Comparison of ENCODE assay signal across 1 cellular context in genomic region chr16:67158637-67159600, GRCh38.
A peak's percentile ranks its signal among the peaks of the same experiment; 100 is the strongest.
TF ChIP-seq lines count a peak whose summit lies in the region.

No MANE protein-coding gene starts in this region.

TF ChIP-seq in GM12878, 131 proteins besides CTCF, POLR2A, EP300 and RAD21 (continues in another document):
- TF ChIP-seq GABPA (IDR thresholded peaks at IDR 0.05; ENCODE audit: low read depth): no peak
- TF ChIP-seq USF1 (IDR thresholded peaks at IDR 0.05; ENCODE audit: borderline replicate concordance, extremely low read length, insufficient read depth, low read depth, low read length): no peak
- TF ChIP-seq YY1 (IDR thresholded peaks at IDR 0.05; ENCODE audit: low read depth, low read length): no peak
- TF ChIP-seq BCL11A (IDR thresholded peaks at IDR 0.05; ENCODE audit: low read depth, low read length): no peak
- TF ChIP-seq HDAC2 (IDR thresholded peaks at IDR 0.05): no peak
- TF ChIP-seq ZNF217 (IDR thresholded peaks at IDR 0.05): no peak
- no peak for TF ChIP-seq ZNF207 (IDR thresholded peaks at IDR 0.05; ENCODE audit: borderline replicate concordance)
- TF ChIP-seq KAT2A (conservative IDR thresholded peaks at IDR 0.05; ENCODE audit: control insufficient read depth, low read depth, low read length): no peak
- no peak for TF ChIP-seq SRF (IDR thresholded peaks at IDR 0.05; ENCODE audit: low read depth in 2 of 2, low read length in 2 of 2)
- peak; percentile 82; the same call in 1 of the 2 replicates for TF ChIP-seq POLR2AphosphoS5 (IDR thresholded peaks at IDR 0.05; ENCODE audit: low read length)
- TF ChIP-seq BCL3 (IDR thresholded peaks at IDR 0.05; ENCODE audit: borderline replicate concordance, insufficient read depth, low read depth, low read length, poor library complexity, severe bottlenecking): no peak
- no peak for TF ChIP-seq STAT1 (conservative IDR thresholded peaks at IDR 0.05)
- TF ChIP-seq EGR1 (IDR thresholded peaks at IDR 0.05; ENCODE audit: borderline replicate concordance in 1 of 2, low read depth in 2 of 2, low read length in 2 of 2): peak in 1 of 2 experiments; percentile 38; a peak in 1 of 3 replicates
- TF ChIP-seq ETV6 (conservative IDR thresholded peaks at IDR 0.05 in 1 of 2, IDR thresholded peaks at IDR 0.05 in 1 of 2; ENCODE audit: borderline replicate concordance in 1 of 2, low read depth in 1 of 2): no peak
- no peak for TF ChIP-seq NFYA (IDR thresholded peaks at IDR 0.05; ENCODE audit: borderline replicate concordance, low read depth, low read length)
- peak; percentile 40 for TF ChIP-seq ZNF687 (IDR thresholded peaks at IDR 0.05)
- TF ChIP-seq PBX3 (IDR thresholded peaks at IDR 0.05; ENCODE audit: insufficient replicate concordance, low read depth, low read length): no peak
- TF ChIP-seq BHLHE40 (IDR thresholded peaks at IDR 0.05; ENCODE audit: borderline replicate concordance in 1 of 2, low read depth in 2 of 2, low read length in 1 of 2): peak; percentile 58 to 72; a peak in 2 of 4 replicates
- peak; percentile 89 for TF ChIP-seq NR2F1 (conservative IDR thresholded peaks at IDR 0.05)
- TF ChIP-seq CEBPZ (IDR thresholded peaks at IDR 0.05; ENCODE audit: low read depth, low read length): no peak
- TF ChIP-seq RUNX3 (IDR thresholded peaks at IDR 0.05; ENCODE audit: low read length): 0 out of 2 replicates have a peak, but pooled peaks have one; percentile 1
- TF ChIP-seq CHD1 (IDR thresholded peaks at IDR 0.05; ENCODE audit: low read depth, low read length): 0 out of 2 replicates have a peak, but pooled peaks have one; percentile 47
- no peak for TF ChIP-seq TCF12 (IDR thresholded peaks at IDR 0.05; ENCODE audit: low read depth, low read length)
- TF ChIP-seq IKZF1 (conservative IDR thresholded peaks at IDR 0.05): peak; percentile 39
- peak; percentile 61; the same call in 1 of the 2 replicates for TF ChIP-seq LARP7 (IDR thresholded peaks at IDR 0.05)
- TF ChIP-seq ASH2L (IDR thresholded peaks at IDR 0.05; ENCODE audit: borderline replicate concordance, low read depth): no peak
- no peak for TF ChIP-seq E2F8 (IDR thresholded peaks at IDR 0.05; ENCODE audit: low read depth, partially characterized antibody)
- no peak for TF ChIP-seq ATF3 (IDR thresholded peaks at IDR 0.05; ENCODE audit: borderline replicate concordance, extremely low read depth, low read depth, low read length)
- peak; percentile 22; the same call in 1 of the 2 replicates for TF ChIP-seq MXI1 (IDR thresholded peaks at IDR 0.05; ENCODE audit: low read depth, low read length)
- TF ChIP-seq CEBPB (IDR thresholded peaks at IDR 0.05; ENCODE audit: borderline replicate concordance in 1 of 2, low read depth in 2 of 2, low read length in 2 of 2): no peak
- no peak for TF ChIP-seq MAX (IDR thresholded peaks at IDR 0.05; ENCODE audit: low read depth, low read length)
- TF ChIP-seq E4F1 (IDR thresholded peaks at IDR 0.05; ENCODE audit: borderline replicate concordance, partially characterized antibody): no peak
- peak; percentile 48; the same call in 1 of the 2 replicates for TF ChIP-seq NBN (IDR thresholded peaks at IDR 0.05)
- peak; percentile 63 for TF ChIP-seq PKNOX1 (IDR thresholded peaks at IDR 0.05)
